ENCODE assay signal across 31 cellular contexts in genomic region chr12:43238281-43238680, GRCh38.
DNase-seq lines count a peak whose midpoint lies in the region; ATAC-seq, FAIRE-seq and TF ChIP-seq lines count a peak whose summit lies in the region.
"Had no signal": no experiment of that assay in that cellular context is flagged by ENCODE, and none has a peak within 500 bp of the region (broad histone marks: within the 10 kb centered on the region; RNA-seq: fewer than 3 reads in every experiment).

No MANE protein-coding gene starts in this region.

- no peaks in the 10 kb centered on the region for H3K36me3 Mint-ChIP-seq in astrocyte (ENCODE audit: low read depth, unreplicated experiment)
- H3K36me3 Mint-ChIP-seq: brain, T-cell had no signal

- H3K27ac ChIP-seq in astrocyte (ENCODE audit: low read depth, low read length): no peak overlapping the region
- H3K27ac ChIP-seq in right atrium auricular region: no peak overlapping the region
- H3K27ac ChIP-seq: esophagus squamous epithelium, lower lobe of right lung, Peyer's patch, SJCRH30, upper lobe of left lung had no signal

- H3K4me3 ChIP-seq in astrocyte (ENCODE audit: insufficient read depth, low read depth, low read length): no peak overlapping the region
- H3K4me3 ChIP-seq in fibroblast of pulmonary artery (replicated peaks; ENCODE audit: low read depth, low read length): no peak overlapping the region
- H3K4me3 ChIP-seq in right atrium auricular region: no peak overlapping the region
- H3K4me3 ChIP-seq: esophagus squamous epithelium, lower lobe of right lung, Peyer's patch, SJCRH30, upper lobe of left lung had no signal

- H3K27me3 ChIP-seq in astrocyte (ENCODE audit: insufficient read depth, low read length) (no peaks in the 10 kb centered on the region), right atrium auricular region (no peaks in the 10 kb centered on the region)
- H3K27me3 ChIP-seq: BE2C, esophagus squamous epithelium, Peyer's patch, SJCRH30, upper lobe of left lung had no signal

- no peaks in the 10 kb centered on the region for H3K36me3 ChIP-seq in astrocyte (ENCODE audit: insufficient read depth, low read length)
- no peaks in the 10 kb centered on the region for H3K36me3 ChIP-seq in right atrium auricular region
- H3K36me3 ChIP-seq: BE2C, esophagus squamous epithelium, lower lobe of right lung, Peyer's patch, SJCRH30, upper lobe of left lung had no signal

- no peaks in the 10 kb centered on the region for H3K79me2 ChIP-seq in astrocyte (ENCODE audit: insufficient read depth, low read length)

- no peak for ATAC-seq in HG02884 (IDR thresholded peaks at IDR 0.05; ENCODE audit: unreplicated experiment)
- ATAC-seq: lower lobe of right lung, T-cell had no signal

- peaks cover 8% of the 10 kb centered on the region for H3K4me1 Mint-ChIP-seq in astrocyte (ENCODE audit: low read depth, unreplicated experiment)
- H3K4me1 Mint-ChIP-seq: brain, neural crest cell, T-cell had no signal

- H3K4me1 ChIP-seq in astrocyte (ENCODE audit: insufficient read depth, low read length) (peaks cover 4% of the 10 kb centered on the region), right atrium auricular region (no peaks in the 10 kb centered on the region)
- H3K4me1 ChIP-seq: BE2C, esophagus squamous epithelium, lower lobe of right lung, Peyer's patch, SJCRH30, upper lobe of left lung had no signal

- peak overlapping the region; percentile 7 for H3K4me2 ChIP-seq in astrocyte (ENCODE audit: low read length)

- FAIRE-seq in astrocyte (lab: Jason Lieb, UNC): no peak
- FAIRE-seq: colon, GM18507 had no signal

- H4K20me1 ChIP-seq in astrocyte (ENCODE audit: insufficient read depth, low read length): no peaks in the 10 kb centered on the region

- no peak overlapping the region for H2AFZ ChIP-seq in astrocyte (ENCODE audit: low read depth, low read length)

- H3K9ac ChIP-seq in astrocyte (ENCODE audit: low read length): no peak overlapping the region

- TF ChIP-seq CTCF in astrocyte (IDR thresholded peaks at IDR 0.05; ENCODE audit: insufficient read depth, low read depth, low read length) (no peak), fibroblast of pulmonary artery (IDR thresholded peaks at IDR 0.05; ENCODE audit: low read length, missing control alignments) (no peak), right atrium auricular region (IDR thresholded peaks at IDR 0.05) (no peak)

- H3K27ac Mint-ChIP-seq in astrocyte (ENCODE audit: unreplicated experiment): no peak overlapping the region
- H3K27ac Mint-ChIP-seq: brain, progenitor cell of endocrine pancreas, T-cell had no signal

- no peak overlapping the region for H3K4me3 Mint-ChIP-seq in astrocyte (ENCODE audit: unreplicated experiment)
- H3K4me3 Mint-ChIP-seq: brain, neural crest cell, T-cell had no signal

- H3K9me3 ChIP-seq in astrocyte (ENCODE audit: insufficient read depth, low read depth, low read length): no peaks in the 10 kb centered on the region
- H3K9me3 ChIP-seq in right atrium auricular region: no peaks in the 10 kb centered on the region
- H3K9me3 ChIP-seq: BE2C, esophagus squamous epithelium, lower lobe of right lung, Peyer's patch, SJCRH30, upper lobe of left lung had no signal

- H3K9me3 Mint-ChIP-seq in astrocyte (ENCODE audit: unreplicated experiment): peaks cover 4% of the 10 kb centered on the region

- peaks cover 3% of the 10 kb centered on the region for H3K27me3 Mint-ChIP-seq in astrocyte (ENCODE audit: low read depth, unreplicated experiment)
- H3K27me3 Mint-ChIP-seq: brain, progenitor cell of endocrine pancreas, T-cell had no signal

- peak; percentile 72 for DNase-seq in CMK (ENCODE audit: low read depth)
- DNase-seq in MV-4-11 (lab: John Stamatoyannopoulos, UW): peak; percentile 42
- peak; percentile 46 for DNase-seq in astrocyte (ENCODE audit: low read depth)
- DNase-seq in fibroblast of pulmonary artery (ENCODE audit: low read depth): peak; percentile 3
- no peak for DNase-seq in right atrium auricular region (ENCODE audit: low spot score)
- no peak for DNase-seq in stimulated activated CD4-positive, alpha-beta T cell treated with anti-CD3 and anti-CD28 coated beads, Interleukin-4, amount 100 ng/mL, for 4 hours
- DNase-seq in NCI-H446 (lab: John Stamatoyannopoulos, UW): no peak
- DNase-seq: activated CD4-positive, alpha-beta T cell treated with anti-CD3 and anti-CD28 coated beads for 4 hours; activated CD8-positive, alpha-beta memory T cell treated with anti-CD3 and anti-CD28 coated beads for 24 hours; activated T-cell treated with anti-CD3 and anti-CD28 coated beads, Interleukin-2, amount 50 U/mL, for 1 hour; BE2C; DMS79; effector memory CD4-positive, alpha-beta T cell; esophagus squamous epithelium; islet precursor cell; KG1; lower lobe of right lung; NCI-H1092; NCI-H187 treated with DMSO at 0.1 percent for 48 hours; NCI-H774; Peyer's patch; SJCRH30; substantia nigra; T-cell; upper lobe of left lung had no signal

Comparison
In these comparisons a context has a peak if more than half of its experiments do, and no peak if none do; other contexts are left out.
1. DNase-seq: peak in CMK (single experiment), MV-4-11 (single experiment), astrocyte (single experiment) and fibroblast of pulmonary artery (single experiment); none in right atrium auricular region (single experiment), stimulated activated CD4-positive, alpha-beta T cell treated with anti-CD3 and anti-CD28 coated beads, Interleukin-4, amount 100 ng/mL, for 4 hours (0 of 2) and NCI-H446 (0 of 2).